ENCODE assay signal across 8 cellular contexts in genomic region chr1:147242449-147243227, GRCh38. TPM values are rescaled to one million over a fixed set of nuclear protein-coding genes. Genes with fewer than 3 reads are reported as not detected.
DNase-seq lines count a peak whose midpoint lies in the region; ATAC-seq and TF ChIP-seq lines count a peak whose summit lies in the region.

Gene CHD1L, plus strand, starts transcription at chr1:147242684. Its CDS starts 20 bp downstream, at chr1:147242704.

- peak; percentile 79 to 96 (median 85) for TF ChIP-seq CTCF in ascending aorta (IDR thresholded peaks at IDR 0.05)

- no peaks in the 10 kb centered on the region for H3K27me3 ChIP-seq in ascending aorta

- H3K36me3 ChIP-seq in ascending aorta, result no peaks in the 10 kb centered on the region

- DNase-seq in NCI-H187 treated with DMSO at 0.1 percent for 48 hours (lab: John Stamatoyannopoulos, UW) (peak; percentile 89), ascending aorta (ENCODE audit: low spot score in 2 of 2) (peak; percentile 81 to 98), hepatic stellate cell (ENCODE audit: low spot score) (peak; percentile 94), renal cortical epithelial cell (ENCODE audit: low read depth) (peak; percentile 86), cortex of kidney (lab: John Stamatoyannopoulos, UW) (no peak)

- no peaks in the 10 kb centered on the region for H3K9me3 ChIP-seq in ascending aorta

- ATAC-seq in GM18502 (IDR thresholded peaks at IDR 0.05; ENCODE audit: poor library complexity, unreplicated experiment) (peak; percentile 90), HG02970 (IDR thresholded peaks at IDR 0.05; ENCODE audit: low FRiP score, unreplicated experiment) (peak; percentile 91)

- intact Hi-C loops in T-helper 2 cell treated with Interferon-gamma antibody and Interleukin-4, amounts not matched to agents 100 ng/mL and 5 ng/mL, for 36 hours (cut with micrococcal nuclease), result loop anchor here (1.0 to 5.0 kb wide), 2 partner anchors 70 to 160 kb away; partner anchors contain the start of gene PRKAB2
- intact Hi-C loops in ascending aorta (cut with DNase I), result loop anchor here (1.0 to 2.0 kb wide), 2 partner anchors 30 to 70 kb away; partner anchors contain the start of gene PRKAB2

- peak within 1 kb of the TSS; percentile 96 to 98 for H3K27ac ChIP-seq in ascending aorta

- peaks cover 0 to 3% of the 10 kb centered on the region in 2 donors for H3K4me1 ChIP-seq in ascending aorta

- H3K4me3 ChIP-seq in ascending aorta, result peak within 1 kb of the TSS; percentile 68 to 91

RNA-seq across cellular contexts. Expression of gene CHD1L, which starts in this region (rescaled TPM):
- 59.3 and 65.4 TPM in 2 replicates for total RNA-seq in T-helper 2 cell treated with Interferon-gamma antibody and Interleukin-4, amounts not matched to agents 100 ng/mL and 5 ng/mL, for 36 hours
- total RNA-seq in ascending aorta, result 8.0 TPM
- total RNA-seq in renal cortical epithelial cell, result 37.9 and 50.2 TPM in 2 replicates
